ENCODE assay signal across 1 cellular context in genomic region chr19:49927526-49928264, GRCh38.
TF ChIP-seq lines count a peak whose summit lies in the region.

No MANE protein-coding gene starts in this region.

TF ChIP-seq in H1, 55 proteins besides CTCF, POLR2A, EP300 and RAD21:
- no peak for TF ChIP-seq E2F6 (IDR thresholded peaks at IDR 0.05)
- no peak for TF ChIP-seq SIX5 (IDR thresholded peaks at IDR 0.05; ENCODE audit: low read depth, low read length)
- TF ChIP-seq SAP30 (IDR thresholded peaks at IDR 0.05; ENCODE audit: insufficient read depth, insufficient replicate concordance, low read length), result no peak
- no peak for TF ChIP-seq TCF12 (IDR thresholded peaks at IDR 0.05; ENCODE audit: low read depth, low read length)
- no peak for TF ChIP-seq CEBPB (IDR thresholded peaks at IDR 0.05; ENCODE audit: low read depth, low read length)
- TF ChIP-seq TBP (IDR thresholded peaks at IDR 0.05; ENCODE audit: low read depth, low read length), result no peak
- no peak for TF ChIP-seq MAFK (IDR thresholded peaks at IDR 0.05; ENCODE audit: low read depth, low read length)
- no peak for TF ChIP-seq EGR1 (IDR thresholded peaks at IDR 0.05; ENCODE audit: borderline replicate concordance, low read depth, low read length)
- no peak for TF ChIP-seq BRCA1 (IDR thresholded peaks at IDR 0.05; ENCODE audit: low read depth, low read length)
- no peak for TF ChIP-seq KDM1A (IDR thresholded peaks at IDR 0.05; ENCODE audit: borderline replicate concordance, low read length)
- TF ChIP-seq SP1 (IDR thresholded peaks at IDR 0.05; ENCODE audit: low read depth, low read length), result no peak
